17 cellular contexts compared by ENCODE assay signal in the genomic region with DNA sequence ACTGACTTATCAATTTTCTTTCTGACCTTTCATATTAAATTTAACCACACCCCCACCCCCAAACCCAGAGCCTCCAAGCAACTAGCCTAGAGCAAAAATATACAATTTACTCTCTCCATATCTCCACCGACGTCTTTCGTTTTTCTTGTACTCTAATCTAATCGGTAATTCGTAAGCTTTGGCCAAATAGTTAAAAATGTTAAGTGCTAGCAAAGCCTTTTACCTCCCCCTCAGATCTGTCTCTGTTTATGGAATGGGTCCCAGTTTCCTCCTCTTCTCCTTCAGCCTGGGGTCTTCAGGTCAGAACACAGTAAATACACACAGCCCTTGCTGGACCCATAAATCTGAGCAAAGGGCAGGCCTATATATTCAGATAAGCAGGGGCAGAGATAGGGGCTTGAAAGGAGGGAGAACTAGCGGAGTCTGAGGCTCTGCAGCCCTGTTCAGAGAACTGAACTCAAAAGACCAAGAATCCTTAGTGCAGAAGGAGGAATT.
"Had no signal": no experiment of that assay in that cellular context is flagged by ENCODE, and none has a peak within 500 bp of the region (broad histone marks: within the 10 kb centered on the region; RNA-seq: fewer than 3 reads in every experiment).

No MANE protein-coding gene starts in this region.

- H3K4me3 Mint-ChIP-seq: activated naive CD8-positive, alpha-beta T cell treated with anti-CD3 and anti-CD28 coated beads for 36 hours; central memory CD8-positive, alpha-beta T cell; dendritic cell treated with granulocyte-macrophage colony-stimulating factor and Interleukin-4, amounts not matched to agents 40 ng/mL and 50 ng/mL, for 4 days; naive thymus-derived CD4-positive, alpha-beta T cell; stimulated activated naive CD8-positive, alpha-beta T cell treated with anti-CD3 and anti-CD28 coated beads, Interleukin-15, Interleukin-2, amounts not matched to agents 100 ng/mL and 50 ng/mL, for 24 hours had no signal

- H3K27me3 Mint-ChIP-seq: activated naive CD8-positive, alpha-beta T cell treated with anti-CD3 and anti-CD28 coated beads for 36 hours; brain; central memory CD8-positive, alpha-beta T cell; dendritic cell treated with granulocyte-macrophage colony-stimulating factor and Interleukin-4, amounts not matched to agents 40 ng/mL and 50 ng/mL, for 4 days had no signal

- H3K9me3 ChIP-seq: neutrophil, right atrium auricular region, thyroid gland had no signal

- H3K27me3 ChIP-seq: neutrophil, right atrium auricular region, thyroid gland had no signal

- H3K4me1 Mint-ChIP-seq: activated naive CD8-positive, alpha-beta T cell treated with anti-CD3 and anti-CD28 coated beads for 36 hours; central memory CD8-positive, alpha-beta T cell; naive thymus-derived CD4-positive, alpha-beta T cell had no signal

- H3K9me3 Mint-ChIP-seq: activated naive CD8-positive, alpha-beta T cell treated with anti-CD3 and anti-CD28 coated beads for 36 hours; central memory CD8-positive, alpha-beta T cell; dendritic cell treated with granulocyte-macrophage colony-stimulating factor and Interleukin-4, amounts not matched to agents 40 ng/mL and 50 ng/mL, for 4 days; stimulated activated naive CD8-positive, alpha-beta T cell treated with anti-CD3 and anti-CD28 coated beads, Interleukin-15, Interleukin-2, amounts not matched to agents 100 ng/mL and 50 ng/mL, for 24 hours had no signal

- H3K27ac ChIP-seq: neutrophil, right atrium auricular region had no signal

- H3K36me3 ChIP-seq: neutrophil, right atrium auricular region, thyroid gland had no signal

- H3K27ac Mint-ChIP-seq: activated naive CD8-positive, alpha-beta T cell treated with anti-CD3 and anti-CD28 coated beads for 36 hours; dendritic cell treated with granulocyte-macrophage colony-stimulating factor and Interleukin-4, amounts not matched to agents 40 ng/mL and 50 ng/mL, for 4 days; naive thymus-derived CD4-positive, alpha-beta T cell; stimulated activated naive CD8-positive, alpha-beta T cell treated with anti-CD3 and anti-CD28 coated beads, Interleukin-15, Interleukin-2, amounts not matched to agents 100 ng/mL and 50 ng/mL, for 24 hours had no signal

- H3K36me3 Mint-ChIP-seq: activated naive CD8-positive, alpha-beta T cell treated with anti-CD3 and anti-CD28 coated beads for 36 hours; brain; naive thymus-derived CD4-positive, alpha-beta T cell had no signal

- H3K4me3 ChIP-seq: right atrium auricular region, thyroid gland had no signal

- DNase-seq: activated CD4-positive, alpha-beta T cell treated with anti-CD3 and anti-CD28 coated beads, Interleukin-2, amount 50 U/mL, for 1 hour; activated CD8-positive, alpha-beta memory T cell treated with anti-CD3 and anti-CD28 coated beads for 24 hours; activated gamma-delta T cell treated with Interleukin-2 at 50 U/mL for 16 hours; activated naive CD8-positive, alpha-beta T cell treated with anti-CD3 and anti-CD28 coated beads for 36 hours; effector memory CD4-positive, alpha-beta T cell; left colon; naive thymus-derived CD4-positive, alpha-beta T cell; posterior cingulate gyrus; SIG-M5; T-helper 2 cell; thyroid gland had no signal

- H3K4me1 ChIP-seq: right atrium auricular region, thyroid gland had no signal
